10 cellular contexts compared by ENCODE assay signal in genomic region chr12:109074866-109075265, GRCh38. TPM values are rescaled to one million over a fixed set of nuclear protein-coding genes. Genes with fewer than 3 reads are reported as not detected.
"Had no signal": no experiment of that assay in that cellular context is flagged by ENCODE, and none has a peak within 500 bp of the region (broad histone marks: within the 10 kb centered on the region; RNA-seq: fewer than 3 reads in every experiment).

No MANE protein-coding gene starts in this region.

- H2AFZ ChIP-seq: GM23248 had no signal

- H3K27ac ChIP-seq: GM23248 had no signal

- H3K9me3 ChIP-seq: HAP-1 had no signal

- DNase-seq: GM23248, GOT3, H7, IMR-90, KBM-7 had no signal

- H3K4me3 ChIP-seq: GM23248, HAP-1 had no signal

- H3K9ac ChIP-seq: GM23248 had no signal

- H3K4me1 ChIP-seq: HAP-1 had no signal

- ATAC-seq: HCT116 had no signal

- FAIRE-seq: HTR-8/SVneo had no signal

RNA-seq across cellular contexts. Expression of gene SVOP, which starts 54.0 kb away (rescaled TPM):
- total RNA-seq: GM23248, H4, HT-29, IMR-90 had no signal
- polyA plus RNA-seq: GM23248, IMR-90 had no signal
